ENCODE assay signal across 8 cellular contexts in genomic region chr22:38260760-38261477, GRCh38. TPM values are rescaled to one million over a fixed set of nuclear protein-coding genes. Genes with fewer than 3 reads are reported as not detected.
DNase-seq lines count a peak whose midpoint lies in the region; ATAC-seq and TF ChIP-seq lines count a peak whose summit lies in the region.

No MANE protein-coding gene starts in this region.

- no peaks in the 10 kb centered on the region for H3K27me3 Mint-ChIP-seq in activated T-cell treated with anti-CD3 and anti-CD28 coated beads, Interleukin-2, amount 50 U/mL, for 4 hours (ENCODE audit: low read depth)

- H3K4me3 ChIP-seq in Peyer's patch (no peak overlapping the region), skin epidermis (no peak overlapping the region)

- no peaks in the 10 kb centered on the region for H3K36me3 ChIP-seq in Peyer's patch

- no peak overlapping the region for H3K4me3 Mint-ChIP-seq in activated T-cell treated with anti-CD3 and anti-CD28 coated beads, Interleukin-2, amount 50 U/mL, for 4 hours

- H3K4me1 Mint-ChIP-seq in activated T-cell treated with anti-CD3 and anti-CD28 coated beads, Interleukin-2, amount 50 U/mL, for 4 hours (ENCODE audit: low read depth) = peaks cover 39% of the 10 kb centered on the region

- H3K27me3 ChIP-seq in Peyer's patch = no peaks in the 10 kb centered on the region

- ATAC-seq in GM18907 (IDR thresholded peaks at IDR 0.05; ENCODE audit: unreplicated experiment) = peak; percentile 7
- ATAC-seq in activated T-cell treated with anti-CD3 and anti-CD28 coated beads, Interleukin-2, amount 50 U/mL, for 4 hours = no peak

- TF ChIP-seq POLR2A in Peyer's patch (IDR thresholded peaks at IDR 0.05) = no peak

- intact Hi-C loops in head of caudate nucleus (cut with DNase I) = no loop called here

- DNase-seq in Peyer's patch (no peak), head of caudate nucleus (peak in 38 of 42 donors; percentile 39 to 77 (median 61)), NK-92 (lab: John Stamatoyannopoulos, UW; ENCODE audit: unreplicated experiment) (no peak), NCI-H2196 treated with DMSO at 0.1 percent for 48 hours (lab: John Stamatoyannopoulos, UW; ENCODE audit: unreplicated experiment) (no peak), NCI-H2171 treated with DMSO at 0.1 percent for 48 hours (lab: John Stamatoyannopoulos, UW) (no peak)
- DNase-seq in activated T-cell treated with anti-CD3 and anti-CD28 coated beads, Interleukin-2, amount 50 U/mL, for 4 hours = no peak

- H3K4me1 ChIP-seq in Peyer's patch = peaks cover 0 to 27% (median 11%) of the 10 kb centered on the region in 4 donors

- no peaks in the 10 kb centered on the region for H3K9me3 ChIP-seq in Peyer's patch

- TF ChIP-seq CTCF in Peyer's patch (IDR thresholded peaks at IDR 0.05) = no peak

- peak overlapping the region; percentile 42 to 77 (median 62) for H3K27ac ChIP-seq in Peyer's patch
- H3K27ac ChIP-seq in skin epidermis = peak overlapping the region in 19 of 21 experiments; percentile 3 to 77 (median 70)

- no peaks in the 10 kb centered on the region for H3K9me3 Mint-ChIP-seq in activated T-cell treated with anti-CD3 and anti-CD28 coated beads, Interleukin-2, amount 50 U/mL, for 4 hours

- H3K36me3 Mint-ChIP-seq in activated T-cell treated with anti-CD3 and anti-CD28 coated beads, Interleukin-2, amount 50 U/mL, for 4 hours (ENCODE audit: insufficient read depth) = peaks cover 3% of the 10 kb centered on the region

RNA-seq across cellular contexts. Expression of gene TMEM184B, which starts 11.9 kb away (rescaled TPM):
- total RNA-seq in Peyer's patch = 10 to 100 TPM; 39.1 to 56.1 (median 51.4) TPM
- total RNA-seq in activated T-cell treated with anti-CD3 and anti-CD28 coated beads, Interleukin-2, amount 50 U/mL, for 4 hours = 10 to 100 TPM; 26.5 to 33.5 (median 27.8) TPM

RNA-seq across cellular contexts. Expression of gene CSNK1E, which starts 56.3 kb away (rescaled TPM):
- 100 to 1,000 TPM in 3 of 4 donors, 10 to 100 TPM in 1; 39.1 to 254 (median 114) TPM for total RNA-seq in Peyer's patch
- total RNA-seq in activated T-cell treated with anti-CD3 and anti-CD28 coated beads, Interleukin-2, amount 50 U/mL, for 4 hours = 10 to 100 TPM; 86.9 to 94.6 (median 91.7) TPM

RNA-seq across cellular contexts. Expression of gene MAFF, which starts 59.1 kb away (rescaled TPM):
- 10 to 100 TPM in 2 of 4 donors, 1 to 10 TPM in 2; 5.1 to 14.2 (median 12.0) TPM for total RNA-seq in Peyer's patch
- total RNA-seq in activated T-cell treated with anti-CD3 and anti-CD28 coated beads, Interleukin-2, amount 50 U/mL, for 4 hours = 10 to 100 TPM in 2 of 3 donors, 1 to 10 TPM in 1; 8.9 to 12.2 (median 10.7) TPM

Comparison
In these comparisons a context has a peak if more than half of its experiments do, and no peak if none do; other contexts are left out.
1. DNase-seq: peak in head of caudate nucleus (38 of 42); none in Peyer's patch (0 of 3), NK-92 (single experiment), NCI-H2196 treated with DMSO at 0.1 percent for 48 hours (single experiment), NCI-H2171 treated with DMSO at 0.1 percent for 48 hours (single experiment) and activated T-cell treated with anti-CD3 and anti-CD28 coated beads, Interleukin-2, amount 50 U/mL, for 4 hours (single experiment).